25 cellular contexts compared by ENCODE assay signal in genomic region chr6:148085651-148086321, GRCh38.
DNase-seq lines count a peak whose midpoint lies in the region; ATAC-seq and TF ChIP-seq lines count a peak whose summit lies in the region.
"Had no signal": no experiment of that assay in that cellular context is flagged by ENCODE, and none has a peak within 500 bp of the region (broad histone marks: within the 10 kb centered on the region; RNA-seq: fewer than 3 reads in every experiment).

No MANE protein-coding gene starts in this region.

- peaks cover 4% of the 10 kb centered on the region for H3K9me3 Mint-ChIP-seq in glutamatergic neuron (ENCODE audit: unreplicated experiment)

- no peaks in the 10 kb centered on the region for H3K79me2 ChIP-seq in smooth muscle cell (ENCODE audit: low read depth)

- no peaks in the 10 kb centered on the region for H3K9me3 ChIP-seq in SK-N-MC (ENCODE audit: low read depth, low read length)
- no peaks in the 10 kb centered on the region for H3K9me3 ChIP-seq in smooth muscle cell (replicated peaks; ENCODE audit: low read depth)
- H3K9me3 ChIP-seq: pancreas, vagina had no signal

- H3K36me3 Mint-ChIP-seq in glutamatergic neuron (ENCODE audit: unreplicated experiment) = peaks cover 9% of the 10 kb centered on the region

- H3K4me2 ChIP-seq in smooth muscle cell = peak overlapping the region; percentile 7
- H3K4me2 ChIP-seq: GM23338 had no signal

- no peaks in the 10 kb centered on the region for H4K20me1 ChIP-seq in smooth muscle cell (ENCODE audit: low read depth)

- H2AFZ ChIP-seq in smooth muscle cell (ENCODE audit: low read depth) = no peak overlapping the region
- H2AFZ ChIP-seq: GM23338 had no signal

- peaks cover 40% of the 10 kb centered on the region for H3K4me1 Mint-ChIP-seq in glutamatergic neuron (ENCODE audit: low read depth, unreplicated experiment)

- no peaks in the 10 kb centered on the region for H3K36me3 ChIP-seq in SK-N-MC (ENCODE audit: insufficient read depth, low read length)
- no peaks in the 10 kb centered on the region for H3K36me3 ChIP-seq in smooth muscle cell (ENCODE audit: low read depth)
- H3K36me3 ChIP-seq: pancreas, right atrium auricular region, thoracic aorta, vagina had no signal

- H3K4me1 ChIP-seq in smooth muscle cell (ENCODE audit: low read depth) = no peaks in the 10 kb centered on the region
- H3K4me1 ChIP-seq: pancreas, right atrium auricular region, vagina had no signal

- peak overlapping the region; percentile 66 for H3K27ac Mint-ChIP-seq in glutamatergic neuron (ENCODE audit: unreplicated experiment)
- H3K27ac Mint-ChIP-seq: activated CD8-positive, alpha-beta T cell treated with anti-CD3 and anti-CD28 coated beads for 36 hours; CD4-positive, alpha-beta T cell; GM23338; nephron progenitor cell had no signal

- DNase-seq in ELR (ENCODE audit: low read depth) (peak; percentile 30), SK-N-MC (ENCODE audit: low read depth, low spot score) (no peak), glutamatergic neuron (no peak), smooth muscle cell (lab: John Stamatoyannopoulos, UW; ENCODE audit: unreplicated experiment) (no peak), HuH-7.5 (ENCODE audit: low spot score) (no peak)
- DNase-seq: activated CD8-positive, alpha-beta T cell treated with anti-CD3 and anti-CD28 coated beads for 36 hours; activated effector memory CD4-positive, alpha-beta T cell treated with anti-CD3 and anti-CD28 coated beads, Interleukin-2, amount 50 U/mL, for 16 hours; CD4-positive, alpha-beta T cell; cerebellar nuclear complex; KBM-7; midbrain; MV-4-11; nephron progenitor cell; pancreas; stimulated activated CD4-positive, alpha-beta T cell treated with anti-CD3 and anti-CD28 coated beads, Interleukin-12 subunit alpha, Interleukin-12 subunit beta, amount 100 ng/mL, for 4 hours; stimulated activated CD4-positive, alpha-beta T cell treated with anti-CD3 and anti-CD28 coated beads, Interleukin-4, amount 100 ng/mL, for 4 hours; stimulated activated naive CD4-positive, alpha-beta T cell treated with Interleukin-2 at 50 U/mL for 16 hours had no signal

- no peaks in the 10 kb centered on the region for H3F3A ChIP-seq in smooth muscle cell (ENCODE audit: low read depth)

- no peak for ATAC-seq in GM21447 (IDR thresholded peaks at IDR 0.05; ENCODE audit: unreplicated experiment)
- ATAC-seq in GM21390 (IDR thresholded peaks at IDR 0.05; ENCODE audit: unreplicated experiment) = no peak
- ATAC-seq: activated CD4-positive, CD25-positive, alpha-beta regulatory T cell treated with anti-CD3 and anti-CD28 coated beads, Interleukin-2, amount 50 U/mL, for 24 hours; activated CD8-positive, alpha-beta T cell treated with anti-CD3 and anti-CD28 coated beads for 36 hours; GM23338; left lobe of liver; pancreas had no signal

- H3K27me3 ChIP-seq in smooth muscle cell (ENCODE audit: low read depth) = no peaks in the 10 kb centered on the region
- H3K27me3 ChIP-seq: pancreas, right atrium auricular region, vagina had no signal

- WGBS in smooth muscle cell (ENCODE audit: low lambda C conversion rate) = 47% methylated on average over 3 of the region's 3 CpGs

- H3K4me3 ChIP-seq in SK-N-MC (peak overlapping the region; percentile 49), smooth muscle cell (no peak overlapping the region)
- H3K4me3 ChIP-seq: GM23338, pancreas, right atrium auricular region, thoracic aorta, vagina had no signal

- H3K27ac ChIP-seq in SK-N-MC (peak overlapping the region; percentile 89), smooth muscle cell (ENCODE audit: low read depth) (peak overlapping the region; percentile 18)
- H3K27ac ChIP-seq: pancreas, right atrium auricular region, thoracic aorta, vagina had no signal

- H3K4me3 Mint-ChIP-seq in glutamatergic neuron (ENCODE audit: unreplicated experiment) = no peak overlapping the region
- H3K4me3 Mint-ChIP-seq: activated CD8-positive, alpha-beta T cell treated with anti-CD3 and anti-CD28 coated beads for 36 hours; CD4-positive, alpha-beta T cell; GM23338; nephron progenitor cell had no signal

- TF ChIP-seq CTCF in glutamatergic neuron (IDR thresholded peaks at IDR 0.05; ENCODE audit: partially characterized antibody, unreplicated experiment) = no peak
- no peak for TF ChIP-seq CTCF in smooth muscle cell (IDR thresholded peaks at IDR 0.05; ENCODE audit: borderline replicate concordance, insufficient read depth, poor library complexity, severe bottlenecking)

- peak overlapping the region; percentile 4 for H3K9ac ChIP-seq in SK-N-MC (ENCODE audit: insufficient read length)
- no peak overlapping the region for H3K9ac ChIP-seq in smooth muscle cell (ENCODE audit: low read depth)

- H3K27me3 Mint-ChIP-seq in glutamatergic neuron (ENCODE audit: unreplicated experiment) = peaks cover 6% of the 10 kb centered on the region
- H3K27me3 Mint-ChIP-seq: activated CD8-positive, alpha-beta T cell treated with anti-CD3 and anti-CD28 coated beads for 36 hours had no signal
